12 cellular contexts compared by ENCODE assay signal in the genomic region with DNA sequence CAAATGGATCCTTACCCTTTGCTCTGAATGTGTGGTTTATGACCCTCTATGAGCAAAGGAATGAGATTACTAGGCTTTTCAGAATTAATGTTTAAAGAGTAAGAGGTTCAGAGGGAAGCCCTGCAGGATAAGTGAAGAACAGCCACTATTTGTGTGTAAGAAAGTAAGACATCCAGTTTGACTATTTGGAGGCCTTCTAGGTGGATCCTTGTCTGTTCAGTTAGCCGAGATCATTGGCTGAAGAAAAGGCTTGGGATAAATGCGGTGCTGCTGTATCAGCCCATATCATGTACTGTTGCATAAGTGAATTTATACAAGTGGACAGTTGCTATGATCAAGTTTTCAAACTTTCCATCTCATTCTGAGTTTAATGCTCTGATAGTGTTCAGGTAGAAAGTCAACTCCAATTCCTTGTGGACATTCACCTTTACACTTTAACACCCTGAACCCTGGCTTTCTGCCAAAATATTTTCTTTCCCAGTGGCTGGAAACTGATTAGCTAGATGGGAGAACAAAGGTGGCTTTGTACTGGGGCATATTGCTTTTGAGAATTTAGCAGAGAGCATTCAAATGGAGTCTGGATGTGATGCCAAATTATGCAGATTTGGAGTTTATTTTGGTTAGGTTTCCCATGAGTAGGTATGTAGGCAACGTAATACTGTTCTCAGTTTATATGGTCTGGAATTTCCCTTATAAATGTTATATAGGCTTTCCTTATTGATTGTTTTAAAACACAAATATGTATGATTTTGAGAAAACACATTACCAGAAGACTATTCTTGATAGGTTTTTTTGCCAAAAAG. TPM values are rescaled to one million over a fixed set of nuclear protein-coding genes. Genes with fewer than 3 reads are reported as not detected.
DNase-seq lines count a peak whose midpoint lies in the region; ATAC-seq and TF ChIP-seq lines count a peak whose summit lies in the region.
"Had no signal": no experiment of that assay in that cellular context is flagged by ENCODE, and none has a peak within 500 bp of the region (broad histone marks: within the 10 kb centered on the region; RNA-seq: fewer than 3 reads in every experiment).

No MANE protein-coding gene starts in this region.

- peaks cover 21% of the 10 kb centered on the region for H3K4me1 Mint-ChIP-seq in activated CD4-positive, alpha-beta T cell treated with anti-CD3 and anti-CD28 coated beads, Interleukin-2, amount 10 ng/mL, durations not matched to agents 24 days and 14 days

- peaks cover 16% of the 10 kb centered on the region for H3K36me3 Mint-ChIP-seq in activated CD4-positive, alpha-beta T cell treated with anti-CD3 and anti-CD28 coated beads, Interleukin-2, amount 10 ng/mL, durations not matched to agents 24 days and 14 days (ENCODE audit: low read depth)

- TF ChIP-seq CTCF in Peyer's patch (IDR thresholded peaks at IDR 0.05) (peak in 2 of 6 experiments; percentile 10 to 29), right atrium auricular region (IDR thresholded peaks at IDR 0.05) (no peak)

- peak overlapping the region; percentile 83 for H3K27ac Mint-ChIP-seq in activated CD4-positive, alpha-beta T cell treated with anti-CD3 and anti-CD28 coated beads, Interleukin-2, amount 10 ng/mL, durations not matched to agents 24 days and 14 days

- H3K36me3 ChIP-seq in Peyer's patch (peaks cover 0 to 10% (median 0%) of the 10 kb centered on the region in 3 donors), right atrium auricular region (peaks cover 11% of the 10 kb centered on the region), stomach smooth muscle (ENCODE audit: control insufficient read depth in 2 of 2, insufficient read depth in 2 of 2, low read length in 2 of 2) (no peaks in the 10 kb centered on the region)
- H3K36me3 ChIP-seq: adrenal gland had no signal

- H3K4me1 ChIP-seq in Peyer's patch: peaks cover 0 to 20% (median 1%) of the 10 kb centered on the region in 4 donors
- peaks cover 0 to 27% of the 10 kb centered on the region in 2 donors for H3K4me1 ChIP-seq in right atrium auricular region
- peaks cover 20% of the 10 kb centered on the region for H3K4me1 ChIP-seq in stomach smooth muscle (ENCODE audit: control insufficient read depth, insufficient read depth, low read length)

- TF ChIP-seq POLR2A in Peyer's patch (IDR thresholded peaks at IDR 0.05): no peak

- no peaks in the 10 kb centered on the region for H3K9me3 Mint-ChIP-seq in activated CD4-positive, alpha-beta T cell treated with anti-CD3 and anti-CD28 coated beads, Interleukin-2, amount 10 ng/mL, durations not matched to agents 24 days and 14 days

- no peak for ATAC-seq in HG02973 (IDR thresholded peaks at IDR 0.05; ENCODE audit: unreplicated experiment)

- H3K9me3 ChIP-seq in Peyer's patch (no peaks in the 10 kb centered on the region), right atrium auricular region (no peaks in the 10 kb centered on the region), stomach smooth muscle (ENCODE audit: control insufficient read depth in 2 of 2, low read length in 2 of 2) (no peaks in the 10 kb centered on the region)
- H3K9me3 ChIP-seq: adrenal gland; BLaER1 treated with 17β-estradiol and CSF1 and Interleukin-3, amounts not matched to agents 10 nM and 100 nM had no signal

- H3K27me3 ChIP-seq in Peyer's patch: no peaks in the 10 kb centered on the region
- H3K27me3 ChIP-seq in right atrium auricular region: no peaks in the 10 kb centered on the region
- H3K27me3 ChIP-seq in stomach smooth muscle (ENCODE audit: control insufficient read depth in 1 of 2, insufficient read depth in 2 of 2, low read length in 2 of 2): no peaks in the 10 kb centered on the region
- H3K27me3 ChIP-seq: adrenal gland; BLaER1 treated with 17β-estradiol and CSF1 and Interleukin-3, amounts not matched to agents 10 nM and 100 nM had no signal

- H3K4me3 Mint-ChIP-seq in activated CD4-positive, alpha-beta T cell treated with anti-CD3 and anti-CD28 coated beads, Interleukin-2, amount 10 ng/mL, durations not matched to agents 24 days and 14 days: no peak overlapping the region

- H3K27ac ChIP-seq in Peyer's patch (peak overlapping the region in 3 of 4 donors; percentile 49 to 86 (median 80)), right atrium auricular region (peak overlapping the region; percentile 74 to 90), stomach smooth muscle (ENCODE audit: low read length) (peak overlapping the region; percentile 3)

- no peak for DNase-seq in activated CD4-positive, alpha-beta T cell treated with anti-CD3 and anti-CD28 coated beads, Interleukin-2, amount 10 ng/mL, durations not matched to agents 24 days and 14 days
- DNase-seq in activated CD4-positive, alpha-beta T cell treated with anti-CD3 and anti-CD28 coated beads, Interleukin-2, amount 50 U/mL, for 4 hours: no peak
- DNase-seq in Peyer's patch (peak in 1 of 3 donors; percentile 59), right atrium auricular region (ENCODE audit: low spot score) (no peak), DMS79 (lab: John Stamatoyannopoulos, UW) (no peak), SHP77 (lab: John Stamatoyannopoulos, UW) (no peak)
- DNase-seq: adrenal gland, SW 1271 had no signal

- no peak overlapping the region for H3K9ac ChIP-seq in stomach smooth muscle (ENCODE audit: low read length in 2 of 2)

- intact Hi-C loops in activated CD4-positive, alpha-beta T cell treated with anti-CD3 and anti-CD28 coated beads, Interleukin-2, amount 10 ng/mL, durations not matched to agents 24 days and 14 days (cut with micrococcal nuclease): loop anchor here (2.0 kb wide), 1 partner anchor 16 kb away; a partner anchor contains a TSS

- no peaks in the 10 kb centered on the region for H3K27me3 Mint-ChIP-seq in activated CD4-positive, alpha-beta T cell treated with anti-CD3 and anti-CD28 coated beads, Interleukin-2, amount 10 ng/mL, durations not matched to agents 24 days and 14 days

- H3K4me3 ChIP-seq in Peyer's patch (no peak overlapping the region), right atrium auricular region (no peak overlapping the region), stomach smooth muscle (ENCODE audit: low read length in 2 of 2) (no peak overlapping the region)
- H3K4me3 ChIP-seq: adrenal gland; BLaER1 treated with 17β-estradiol and CSF1 and Interleukin-3, amounts not matched to agents 10 nM and 100 nM had no signal

RNA-seq across cellular contexts. Expression of a gene that starts 15.0 kb away (rescaled TPM):
- total RNA-seq in activated CD4-positive, alpha-beta T cell treated with anti-CD3 and anti-CD28 coated beads, Interleukin-2, amount 10 ng/mL, durations not matched to agents 24 days and 14 days: 6.0 and 7.0 TPM in 2 replicates
- total RNA-seq in Peyer's patch: 10 to 100 TPM in 3 of 4 donors, 1 to 10 TPM in 1; 6.6 to 27.0 (median 18.4) TPM
- 1 to 10 TPM; 4.4 to 5.9 TPM for total RNA-seq in right atrium auricular region

RNA-seq across cellular contexts. Expression of a gene that starts 48.5 kb away (rescaled TPM):
- total RNA-seq in activated CD4-positive, alpha-beta T cell treated with anti-CD3 and anti-CD28 coated beads, Interleukin-2, amount 10 ng/mL, durations not matched to agents 24 days and 14 days: 7.2 and 8.4 TPM in 2 replicates
- total RNA-seq in Peyer's patch: 10 to 100 TPM in 1 of 4 donors, 1 to 10 TPM in 1, under 1 TPM in 2; 0.66 to 91.6 (median 1.9) TPM
- 1 to 10 TPM; 1.5 to 2.2 TPM for total RNA-seq in right atrium auricular region

RNA-seq across cellular contexts. Expression of a gene that starts 55.0 kb away (rescaled TPM):
- not detected in 2 replicates for total RNA-seq in activated CD4-positive, alpha-beta T cell treated with anti-CD3 and anti-CD28 coated beads, Interleukin-2, amount 10 ng/mL, durations not matched to agents 24 days and 14 days
- total RNA-seq in Peyer's patch (10 to 100 TPM in 3 of 4 donors, 1 to 10 TPM in 1; 8.2 to 51.2 (median 20.5) TPM), right atrium auricular region (1 to 10 TPM; 2.9 to 4.7 TPM)
- total RNA-seq: pulmonary artery endothelial cell had no signal

Comparison
In these comparisons a context has a peak if more than half of its experiments do, and no peak if none do; other contexts are left out.
1. H3K27ac ChIP-seq: peak in every context shown above with its lines; median percentile 82 in right atrium auricular region; 80 in Peyer's patch; 3 in stomach smooth muscle.